20 cellular contexts compared by ENCODE assay signal in genomic region chr22:36936362-36937116, GRCh38. TPM values are rescaled to one million over a fixed set of nuclear protein-coding genes. Genes with fewer than 3 reads are reported as not detected.
A peak's percentile ranks its signal among the peaks of the same experiment; 100 is the strongest.
DNase-seq lines count a peak whose midpoint lies in the region; ATAC-seq lines count a peak whose summit lies in the region.
"Had no signal": no experiment of that assay in that cellular context is flagged by ENCODE, and none has a peak within 500 bp of the region (broad histone marks: within the 10 kb centered on the region; RNA-seq: fewer than 3 reads in every experiment).

No MANE protein-coding gene starts in this region.

- no peaks in the 10 kb centered on the region for H3K9me3 Mint-ChIP-seq in activated CD8-positive, alpha-beta memory T cell treated with anti-CD3 and anti-CD28 coated beads, Interleukin-2, amount 10 ng/mL, durations not matched to agents 7 days and 5 days (ENCODE audit: low read depth)
- no peaks in the 10 kb centered on the region for H3K9me3 Mint-ChIP-seq in dendritic cell treated with granulocyte-macrophage colony-stimulating factor and Interleukin-4, amounts not matched to agents 40 ng/mL and 50 ng/mL, for 4 days
- no peaks in the 10 kb centered on the region for H3K9me3 Mint-ChIP-seq in stimulated activated effector memory CD8-positive, alpha-beta T cell treated with anti-CD3 and anti-CD28 coated beads, Interleukin-12 subunit alpha, Interleukin-12 subunit beta, amount 100 ng/mL, for 72 hours
- H3K9me3 Mint-ChIP-seq: naive B cell had no signal

- H3K36me3 Mint-ChIP-seq in activated CD8-positive, alpha-beta memory T cell treated with anti-CD3 and anti-CD28 coated beads, Interleukin-2, amount 10 ng/mL, durations not matched to agents 7 days and 5 days: no peaks in the 10 kb centered on the region
- H3K36me3 Mint-ChIP-seq in dendritic cell treated with granulocyte-macrophage colony-stimulating factor and Interleukin-4, amounts not matched to agents 40 ng/mL and 50 ng/mL, for 4 days (ENCODE audit: low read depth): peaks cover 78% of the 10 kb centered on the region
- H3K36me3 Mint-ChIP-seq in stimulated activated effector memory CD8-positive, alpha-beta T cell treated with anti-CD3 and anti-CD28 coated beads, Interleukin-12 subunit alpha, Interleukin-12 subunit beta, amount 100 ng/mL, for 72 hours: no peaks in the 10 kb centered on the region
- H3K36me3 Mint-ChIP-seq: activated naive CD8-positive, alpha-beta T cell had no signal

- H3K27ac Mint-ChIP-seq in activated CD8-positive, alpha-beta memory T cell treated with anti-CD3 and anti-CD28 coated beads, Interleukin-2, amount 10 ng/mL, durations not matched to agents 7 days and 5 days: peak overlapping the region; percentile 34
- peak overlapping the region; percentile 69 for H3K27ac Mint-ChIP-seq in dendritic cell treated with granulocyte-macrophage colony-stimulating factor and Interleukin-4, amounts not matched to agents 40 ng/mL and 50 ng/mL, for 4 days
- H3K27ac Mint-ChIP-seq in stimulated activated effector memory CD8-positive, alpha-beta T cell treated with anti-CD3 and anti-CD28 coated beads, Interleukin-12 subunit alpha, Interleukin-12 subunit beta, amount 100 ng/mL, for 72 hours: peak overlapping the region; percentile 87
- H3K27ac Mint-ChIP-seq: activated naive CD8-positive, alpha-beta T cell; progenitor cell of endocrine pancreas had no signal

- DNase-seq in activated CD8-positive, alpha-beta memory T cell treated with anti-CD3 and anti-CD28 coated beads, Interleukin-2, amount 10 ng/mL, durations not matched to agents 7 days and 5 days: no peak
- DNase-seq in activated CD8-positive, alpha-beta memory T cell treated with anti-CD3 and anti-CD28 coated beads, Interleukin-2, amount 50 U/mL, for 4 hours: no peak
- DNase-seq in NOMO-1 (lab: John Stamatoyannopoulos, UW; ENCODE audit: unreplicated experiment in 2 of 2): peak; percentile 34 to 40
- DNase-seq in stimulated activated effector memory CD8-positive, alpha-beta T cell treated with anti-CD3 and anti-CD28 coated beads, Interleukin-12 subunit alpha, Interleukin-12 subunit beta, amount 100 ng/mL, for 72 hours (ENCODE audit: low spot score in 2 of 2): no peak
- DNase-seq in DMS 273 treated with DMSO at 0.1 percent for 48 hours (lab: John Stamatoyannopoulos, UW): no peak
- DNase-seq: 8988T; activated CD4-positive, alpha-beta T cell treated with anti-CD3 and anti-CD28 coated beads for 1 hour; DMS53; foreskin melanocyte; naive B cell; NCI-H1436; NK-92 treated with Interleukin-12 subunit alpha and Interleukin-12 subunit beta, amount 100 ng/mL, for 24 hours had no signal

- CTCF ChIA-PET in activated CD8-positive, alpha-beta memory T cell treated with anti-CD3 and anti-CD28 coated beads, Interleukin-2, amount 10 ng/mL, durations not matched to agents 7 days and 5 days (lab: Charles Lee): interaction anchor here (1.6 to 2.9 kb wide), 3 partner anchors 41 to 80 kb away, joined by 3 to 10 read pairs (median 7); no protein-coding TSS in a partner anchor

- ATAC-seq in activated CD8-positive, alpha-beta memory T cell treated with anti-CD3 and anti-CD28 coated beads, Interleukin-2, amount 10 ng/mL, durations not matched to agents 7 days and 5 days: no peak
- no peak for ATAC-seq in stimulated activated effector memory CD8-positive, alpha-beta T cell treated with anti-CD3 and anti-CD28 coated beads, Interleukin-12 subunit alpha, Interleukin-12 subunit beta, amount 100 ng/mL, for 72 hours
- no peak for ATAC-seq in GM18498 (IDR thresholded peaks at IDR 0.05; ENCODE audit: unreplicated experiment)
- no peak for ATAC-seq in GM19395 (IDR thresholded peaks at IDR 0.05; ENCODE audit: unreplicated experiment)
- ATAC-seq: HCT116 had no signal

- H3K4me3 Mint-ChIP-seq in activated CD8-positive, alpha-beta memory T cell treated with anti-CD3 and anti-CD28 coated beads, Interleukin-2, amount 10 ng/mL, durations not matched to agents 7 days and 5 days: no peak overlapping the region
- H3K4me3 Mint-ChIP-seq in dendritic cell treated with granulocyte-macrophage colony-stimulating factor and Interleukin-4, amounts not matched to agents 40 ng/mL and 50 ng/mL, for 4 days: peak overlapping the region; percentile 37
- H3K4me3 Mint-ChIP-seq in stimulated activated effector memory CD8-positive, alpha-beta T cell treated with anti-CD3 and anti-CD28 coated beads, Interleukin-12 subunit alpha, Interleukin-12 subunit beta, amount 100 ng/mL, for 72 hours: no peak overlapping the region
- H3K4me3 Mint-ChIP-seq: activated naive CD8-positive, alpha-beta T cell; naive B cell; T-helper 1 cell treated with Interleukin-12 subunit alpha and Interleukin-12 subunit beta and Interleukin-4 antibody, amounts not matched to agents 30 μg/mL and 1 μg/mL, for 36 hours had no signal

- peaks cover 8% of the 10 kb centered on the region for H3K27me3 Mint-ChIP-seq in activated CD8-positive, alpha-beta memory T cell treated with anti-CD3 and anti-CD28 coated beads, Interleukin-2, amount 10 ng/mL, durations not matched to agents 7 days and 5 days
- no peaks in the 10 kb centered on the region for H3K27me3 Mint-ChIP-seq in dendritic cell treated with granulocyte-macrophage colony-stimulating factor and Interleukin-4, amounts not matched to agents 40 ng/mL and 50 ng/mL, for 4 days
- H3K27me3 Mint-ChIP-seq: activated naive CD8-positive, alpha-beta T cell; progenitor cell of endocrine pancreas had no signal

- peaks cover 4% of the 10 kb centered on the region for H3K4me1 Mint-ChIP-seq in activated CD8-positive, alpha-beta memory T cell treated with anti-CD3 and anti-CD28 coated beads, Interleukin-2, amount 10 ng/mL, durations not matched to agents 7 days and 5 days
- peaks cover 55% of the 10 kb centered on the region for H3K4me1 Mint-ChIP-seq in dendritic cell treated with granulocyte-macrophage colony-stimulating factor and Interleukin-4, amounts not matched to agents 40 ng/mL and 50 ng/mL, for 4 days (ENCODE audit: low read depth)
- peaks cover 6% of the 10 kb centered on the region for H3K4me1 Mint-ChIP-seq in stimulated activated effector memory CD8-positive, alpha-beta T cell treated with anti-CD3 and anti-CD28 coated beads, Interleukin-12 subunit alpha, Interleukin-12 subunit beta, amount 100 ng/mL, for 72 hours

- intact Hi-C loops in dendritic cell treated with granulocyte-macrophage colony-stimulating factor and Interleukin-4, amounts not matched to agents 40 ng/mL and 50 ng/mL, for 4 days (cut with micrococcal nuclease): no loop called here

RNA-seq across cellular contexts. Expression of gene CSF2RB, which starts 23.1 kb away (rescaled TPM):
- total RNA-seq in activated CD8-positive, alpha-beta memory T cell treated with anti-CD3 and anti-CD28 coated beads, Interleukin-2, amount 10 ng/mL, durations not matched to agents 7 days and 5 days: 10 to 100 TPM in 1 of 2 experiments, 1 to 10 TPM in 1; 3.0 to 26.9 TPM
- total RNA-seq: LHCN-M2, progenitor cell of endocrine pancreas had no signal

Comparison
In these comparisons a context has a peak if more than half of its experiments do, and no peak if none do; other contexts are left out.
1. DNase-seq: peak in NOMO-1 (2 of 2); none in activated CD8-positive, alpha-beta memory T cell treated with anti-CD3 and anti-CD28 coated beads, Interleukin-2, amount 10 ng/mL, durations not matched to agents 7 days and 5 days (single experiment), activated CD8-positive, alpha-beta memory T cell treated with anti-CD3 and anti-CD28 coated beads, Interleukin-2, amount 50 U/mL, for 4 hours (single experiment), stimulated activated effector memory CD8-positive, alpha-beta T cell treated with anti-CD3 and anti-CD28 coated beads, Interleukin-12 subunit alpha, Interleukin-12 subunit beta, amount 100 ng/mL, for 72 hours (0 of 2) and DMS 273 treated with DMSO at 0.1 percent for 48 hours (single experiment).
2. H3K27ac Mint-ChIP-seq: peak in every context shown above with its lines; median percentile 87 in stimulated activated effector memory CD8-positive, alpha-beta T cell treated with anti-CD3 and anti-CD28 coated beads, Interleukin-12 subunit alpha, Interleukin-12 subunit beta, amount 100 ng/mL, for 72 hours; 69 in dendritic cell treated with granulocyte-macrophage colony-stimulating factor and Interleukin-4, amounts not matched to agents 40 ng/mL and 50 ng/mL, for 4 days; 34 in activated CD8-positive, alpha-beta memory T cell treated with anti-CD3 and anti-CD28 coated beads, Interleukin-2, amount 10 ng/mL, durations not matched to agents 7 days and 5 days.